Comparison of ENCODE assay signal across 20 cellular contexts in the genomic region with DNA sequence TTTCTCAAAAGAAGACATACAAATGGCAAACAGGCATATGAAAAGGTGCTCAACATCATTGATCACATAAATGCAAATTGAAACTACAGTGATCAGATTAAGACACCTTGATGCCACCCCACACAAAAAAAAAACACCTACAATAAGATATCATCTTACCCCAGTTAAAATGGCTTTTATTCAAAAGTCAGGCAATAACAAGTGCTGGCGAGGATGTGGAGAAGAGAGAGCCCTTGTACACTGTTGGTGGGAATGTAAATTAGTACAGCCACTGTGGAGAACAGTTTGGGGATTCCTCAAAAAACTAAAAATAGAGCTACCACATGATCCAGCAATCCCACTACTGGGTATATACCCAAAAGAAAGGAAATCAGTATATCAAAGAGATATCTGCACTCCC. TPM values are rescaled to one million over a fixed set of nuclear protein-coding genes. Genes with fewer than 3 reads are reported as not detected.
"Had no signal": no experiment of that assay in that cellular context is flagged by ENCODE, and none has a peak within 500 bp of the region (broad histone marks: within the 10 kb centered on the region; RNA-seq: fewer than 3 reads in every experiment).

No MANE protein-coding gene starts in this region.

RNA-seq across cellular contexts. Expression of a gene that starts 12.8 kb away (rescaled TPM):
- total RNA-seq: activated naive CD4-positive, alpha-beta T cell treated with anti-CD3 and anti-CD28 coated beads for 36 hours; activated naive CD4-positive, alpha-beta T cell treated with anti-CD3 and anti-CD28 coated beads, Interleukin-2, amount 50 U/mL, for 72 hours; activated naive CD8-positive, alpha-beta T cell treated with anti-CD3 and anti-CD28 coated beads for 36 hours; activated naive CD8-positive, alpha-beta T cell treated with anti-CD3 and anti-CD28 coated beads, Interleukin-2, amount 10 ng/mL, durations not matched to agents 7 days and 5 days; activated T-cell treated with anti-CD3 and anti-CD28 coated beads, Interleukin-2, amount 50 U/mL, for 4 hours; activated T-cell treated with anti-CD3 and anti-CD28 coated beads, Interleukin-2, amount 50 U/mL, for 72 hours; activated T-helper 1 cell treated with anti-CD3 and anti-CD28 coated beads, Interleukin-12 subunit alpha, Interleukin-12 subunit beta, Interleukin-2, Interleukin-4 antibody, amounts not matched to agents 30 ng/mL and 10 ng/mL and 1 ng/mL, durations not matched to agents 14 hours and 24 hours and 36 hours; activated T-helper 17 cell treated with anti-CD3 and anti-CD28 coated beads, Interleukin-2, amount 50 U/mL, for 72 hours; activated T-helper 2 cell treated with anti-CD3 and anti-CD28 coated beads, Interferon-gamma antibody, Interleukin-2, Interleukin-4, amounts not matched to agents 10 μg/mL and 5 μg/mL and 100 μg/mL, durations not matched to agents 14 hours and 24 hours and 36 hours; adrenal gland; aorta; ascending aorta; astrocyte; body of pancreas; breast epithelium; bronchial epithelial cell; cardiac muscle cell; cardiac septum; cerebellum; chondrocyte had no signal
- polyA plus RNA-seq: adrenal gland, aorta, cardiac muscle cell had no signal

RNA-seq across cellular contexts. Expression of a gene that starts 41.5 kb away (rescaled TPM):
- total RNA-seq: activated T-helper 1 cell treated with anti-CD3 and anti-CD28 coated beads, Interleukin-12 subunit alpha, Interleukin-12 subunit beta, Interleukin-2, Interleukin-4 antibody, amounts not matched to agents 30 ng/mL and 10 ng/mL and 1 ng/mL, durations not matched to agents 14 hours and 24 hours and 36 hours had no signal
